ENCODE assay signal across 22 cellular contexts in genomic region chr14:40762177-40762576, GRCh38.
A peak's percentile ranks its signal among the peaks of the same experiment; 100 is the strongest.
DNase-seq lines count a peak whose midpoint lies in the region; ATAC-seq, FAIRE-seq and TF ChIP-seq lines count a peak whose summit lies in the region.
"Had no signal": no experiment of that assay in that cellular context is flagged by ENCODE, and none has a peak within 500 bp of the region (broad histone marks: within the 10 kb centered on the region; RNA-seq: fewer than 3 reads in every experiment).

No MANE protein-coding gene starts in this region.

- 24% methylated on average over 2 of the region's 2 CpGs for WGBS in HepG2 (ENCODE audit: low lambda C conversion rate)
- 45% methylated on average over 2 of the region's 2 CpGs for WGBS in right lobe of liver (ENCODE audit: insufficient coverage, low coverage, low lambda C conversion rate, missing lambda C conversion rate)
- WGBS in GM12878 (ENCODE audit: insufficient coverage, insufficient replicate concordance, low lambda C conversion rate, missing lambda C conversion rate), result 23% methylated on average over 2 of the region's 2 CpGs
- WGBS in hepatocyte (ENCODE audit: low lambda C conversion rate, missing lambda C conversion rate), result 91% methylated on average over 2 of the region's 2 CpGs

- in situ Hi-C loops in HepG2 (cut with HindIII; ENCODE audit: extremely low pct_ligation_motif_present, low pct_unique_long_range_greater_than_20kb) (no loop called here), GM12878 (cut with MboI) (no loop called here)

- no peak for TF ChIP-seq EP300 in HepG2 (IDR thresholded peaks at IDR 0.05; ENCODE audit: low read depth in 2 of 2, low read length in 2 of 2)
- TF ChIP-seq EP300 in HepG2 (CRISPR knock-in tag; IDR thresholded peaks at IDR 0.05; ENCODE audit: borderline replicate concordance), result no peak
- no peak for TF ChIP-seq EP300 in GM12878 (IDR thresholded peaks at IDR 0.05; ENCODE audit: borderline replicate concordance in 1 of 2, control insufficient read depth in 1 of 2, low read depth in 2 of 2, low read length in 2 of 2)

- no peak overlapping the region for H3K27ac ChIP-seq in HepG2 (ENCODE audit: extremely low read length, insufficient read depth, low read length)
- H3K27ac ChIP-seq in right lobe of liver, result no peak overlapping the region
- H3K27ac ChIP-seq in GM12878 (ENCODE audit: control insufficient read depth, insufficient read depth), result no peak overlapping the region
- H3K27ac ChIP-seq in hepatocyte, result no peak overlapping the region
- H3K27ac ChIP-seq: 22Rv1, BLaER1 had no signal

- H3K79me2 ChIP-seq in HepG2 (ENCODE audit: insufficient read depth, low read length) (no peaks in the 10 kb centered on the region), GM12878 (ENCODE audit: control insufficient read depth, insufficient read depth, low read length) (no peaks in the 10 kb centered on the region), hepatocyte (no peaks in the 10 kb centered on the region)

- H4K20me1 ChIP-seq in HepG2 (ENCODE audit: insufficient read depth, low read length) (no peaks in the 10 kb centered on the region), GM12878 (ENCODE audit: control insufficient read depth, insufficient read depth) (no peaks in the 10 kb centered on the region), hepatocyte (ENCODE audit: insufficient read depth, poor library complexity, severe bottlenecking) (no peaks in the 10 kb centered on the region)
- H4K20me1 ChIP-seq: BLaER1 had no signal

- H3K4me2 ChIP-seq in HepG2 (ENCODE audit: low read depth, low read length), result no peak overlapping the region
- H3K4me2 ChIP-seq in GM12878 (ENCODE audit: control insufficient read depth, insufficient read depth), result no peak overlapping the region
- no peak overlapping the region for H3K4me2 ChIP-seq in hepatocyte
- H3K4me2 ChIP-seq: BLaER1 had no signal

- no peak overlapping the region for H3K9ac ChIP-seq in HepG2 (ENCODE audit: insufficient read depth, low read depth, low read length)
- no peak overlapping the region for H3K9ac ChIP-seq in GM12878 (ENCODE audit: control insufficient read depth, insufficient read depth, low read length)
- H3K9ac ChIP-seq: BLaER1 had no signal

- FAIRE-seq in HepG2 (lab: Jason Lieb, UNC) (no peak), GM12878 (lab: Jason Lieb, UNC) (no peak)
- FAIRE-seq: GM12891, GM19239 had no signal

- H3K9me2 ChIP-seq in hepatocyte (replicated peaks; ENCODE audit: insufficient read depth), result no peaks in the 10 kb centered on the region

- RAD21 ChIA-PET in GM12878 (lab: Charles Lee; ENCODE audit: unreplicated experiment), result no interaction called here

- H3K9me3 ChIP-seq in HepG2 (ENCODE audit: low read length) (peaks cover 89% of the 10 kb centered on the region), right lobe of liver (no peaks in the 10 kb centered on the region), GM12878 (replicated peaks; ENCODE audit: control insufficient read depth, insufficient read depth, low read length) (no peaks in the 10 kb centered on the region), hepatocyte (ENCODE audit: low read depth) (no peaks in the 10 kb centered on the region)
- H3K9me3 ChIP-seq: BE2C, BLaER1 had no signal

- BruUV-seq in HepG2 (replicated peaks; lab: Mats Ljungman, UMichigan) (no TSS peak), GM12878 (replicated peaks; lab: Mats Ljungman, UMichigan) (no TSS peak)

- H3K36me3 ChIP-seq in HepG2 (replicated peaks in 1 of 2; ENCODE audit: control insufficient read depth in 1 of 2, insufficient read depth in 2 of 2, low read length in 2 of 2) (no peaks in the 10 kb centered on the region), right lobe of liver (no peaks in the 10 kb centered on the region), GM12878 (ENCODE audit: control insufficient read depth in 2 of 2, insufficient read depth in 2 of 2, low read length in 1 of 2) (no peaks in the 10 kb centered on the region), hepatocyte (replicated peaks; ENCODE audit: insufficient read depth, low read depth) (no peaks in the 10 kb centered on the region)
- H3K36me3 ChIP-seq: BE2C, BLaER1 had no signal

- H3K4me3 ChIP-seq in HepG2 (replicated peaks in 1 of 3; ENCODE audit: insufficient read depth in 1 of 3, low read depth in 2 of 3, low read length in 3 of 3) (no peak overlapping the region), right lobe of liver (no peak overlapping the region), GM12878 (no peak overlapping the region), hepatocyte (no peak overlapping the region)
- H3K4me3 ChIP-seq: BLaER1 had no signal

- no peak for DNase-seq in HepG2 (ENCODE audit: low spot score)
- DNase-seq in right lobe of liver, result no peak
- DNase-seq in GM12878 (ENCODE audit: low read depth, low spot score), result no peak
- DNase-seq in Kasumi-1 (lab: John Stamatoyannopoulos, UW), result no peak
- no peak for DNase-seq in hepatocyte (ENCODE audit: low spot score)
- DNase-seq: ACHN; BE2C; C1 segment of cervical spinal cord; CD4-positive, alpha-beta memory T cell; CD4-positive, CD25-positive, alpha-beta regulatory T cell; CD8-positive, alpha-beta memory T cell; COR-L47; DMS 273 treated with DMSO at 0.1 percent for 48 hours; DMS153; DMS79; DND-41; EL; GDM1 had no signal

- SMC1A ChIA-PET in GM12878 (lab: Charles Lee; ENCODE audit: uncharacterized antibody, unreplicated experiment), result no interaction called here

- H3K27me3 ChIP-seq in HepG2 (ENCODE audit: control insufficient read depth in 1 of 2, insufficient read depth in 2 of 2, low read length in 2 of 2) (no peaks in the 10 kb centered on the region), right lobe of liver (no peaks in the 10 kb centered on the region), GM12878 (replicated peaks in 1 of 2; ENCODE audit: control insufficient read depth in 2 of 2, insufficient read depth in 2 of 2, low read length in 1 of 2) (no peaks in the 10 kb centered on the region), hepatocyte (no peaks in the 10 kb centered on the region)
- H3K27me3 ChIP-seq: BE2C, BLaER1 had no signal

- H3K4me1 ChIP-seq in HepG2 (ENCODE audit: insufficient read depth, low read length) (no peaks in the 10 kb centered on the region), right lobe of liver (no peaks in the 10 kb centered on the region), GM12878 (ENCODE audit: control insufficient read depth, insufficient read depth, low read length) (no peaks in the 10 kb centered on the region), hepatocyte (ENCODE audit: insufficient read depth) (no peaks in the 10 kb centered on the region)
- H3K4me1 ChIP-seq: BE2C, BLaER1 had no signal

- intact Hi-C loops in HepG2 (cut with micrococcal nuclease; ENCODE audit: unreplicated experiment) (no loop called here), right lobe of liver (cut with DNase I) (no loop called here), GM12878 (cut with micrococcal nuclease; ENCODE audit: unreplicated experiment) (no loop called here)

- CTCF ChIA-PET in HepG2 (lab: Yijun Ruan, JAX; ENCODE audit: low intra/inter-chr PET ratio, low total read pairs) (no interaction called here), GM12878 (lab: Yijun Ruan, JAX) (no interaction called here)

- H2AFZ ChIP-seq in HepG2 (ENCODE audit: low read length), result no peak overlapping the region
- H2AFZ ChIP-seq in GM12878 (ENCODE audit: control insufficient read depth, low read depth, low read length), result no peak overlapping the region
- no peak overlapping the region for H2AFZ ChIP-seq in hepatocyte

- POLR2A ChIA-PET in HepG2 (lab: Yijun Ruan, JAX) (no interaction called here), GM12878 (lab: Charles Lee) (no interaction called here)

- TF ChIP-seq CTCF in HepG2 (CRISPR knock-in tag; IDR thresholded peaks at IDR 0.05), result no peak
- TF ChIP-seq CTCF in right lobe of liver (IDR thresholded peaks at IDR 0.05), result no peak
- no peak for TF ChIP-seq CTCF in GM12878 (IDR thresholded peaks at IDR 0.05 in 2 of 3, conservative IDR thresholded peaks at IDR 0.05 in 1 of 3; ENCODE audit: control insufficient read depth in 2 of 3, extremely low read depth in 1 of 3, insufficient read depth in 1 of 3, low read depth in 3 of 3, low read length in 3 of 3)
- TF ChIP-seq CTCF in hepatocyte (IDR thresholded peaks at IDR 0.05; ENCODE audit: poor library complexity), result no peak

- TF ChIP-seq POLR2A in HepG2 (IDR thresholded peaks at IDR 0.05; ENCODE audit: insufficient read depth in 1 of 2, low read depth in 2 of 2, low read length in 2 of 2), result no peak
- no peak for TF ChIP-seq POLR2A in right lobe of liver (IDR thresholded peaks at IDR 0.05)
- no peak for TF ChIP-seq POLR2A in GM12878 (IDR thresholded peaks at IDR 0.05; ENCODE audit: low read depth, low read length)

- TF ChIP-seq RAD21 in HepG2 (CRISPR knock-in tag; IDR thresholded peaks at IDR 0.05) (no peak), GM12878 (IDR thresholded peaks at IDR 0.05; ENCODE audit: insufficient read depth, low read depth, low read length) (no peak)

- ATAC-seq in HepG2, result no peak
- ATAC-seq in right lobe of liver, result no peak
- no peak for ATAC-seq in GM12878

TF ChIP-seq in HepG2, 621 proteins besides CTCF, POLR2A, EP300 and RAD21:
- TF ChIP-seq MAFF (IDR thresholded peaks at IDR 0.05; ENCODE audit: low read depth, low read length) (no peak), RAD51 (IDR thresholded peaks at IDR 0.05; ENCODE audit: borderline replicate concordance) (peak; percentile 95)

TF ChIP-seq in GM12878, 131 proteins besides CTCF, POLR2A, EP300 and RAD21:
- TF ChIP-seq RAD51 (IDR thresholded peaks at IDR 0.05), result peak; percentile 31; the same call in 1 of the 2 replicates
- TF ChIP-seq ZNF274 (IDR thresholded peaks at IDR 0.05; ENCODE audit: insufficient read depth, insufficient read length), result no peak

Comparison
In these comparisons a context has a peak if more than half of its experiments do, and no peak if none do; other contexts are left out.
1. Of the 75 proteins assayed by ChIP-seq in both HepG2 and GM12878: peak only in HepG2: none; only in GM12878: none; in both: RAD51; in neither: 74.